ENCODE assay signal across 32 cellular contexts in genomic region chrX:35006361-35006760, GRCh38.
"Had no signal": no experiment of that assay in that cellular context is flagged by ENCODE, and none has a peak within 500 bp of the region (broad histone marks: within the 10 kb centered on the region; RNA-seq: fewer than 3 reads in every experiment).

No MANE protein-coding gene starts in this region.

- H3K9me3 ChIP-seq: adrenal gland, colonic mucosa, heart left ventricle had no signal

- H3K4me1 Mint-ChIP-seq: activated B cell treated with CpG ODN at 0.5 μM for 24 hours; activated T-helper 17 cell treated with anti-CD3 and anti-CD28 coated beads, Interleukin-2, amount 50 U/mL, for 72 hours; brain; T-cell had no signal

- H3K4me3 Mint-ChIP-seq: activated B cell treated with CpG ODN at 0.5 μM for 24 hours; activated CD8-positive, alpha-beta T cell treated with anti-CD3 and anti-CD28 coated beads for 36 hours; activated naive CD8-positive, alpha-beta T cell; activated T-cell treated with anti-CD3 and anti-CD28 coated beads, Interleukin-2, amount 50 U/mL, for 4 hours; activated T-helper 17 cell treated with anti-CD3 and anti-CD28 coated beads, Interleukin-2, amount 50 U/mL, for 72 hours; brain; T-cell; T-helper 1 cell treated with Interleukin-12 subunit alpha and Interleukin-12 subunit beta and Interleukin-4 antibody, amounts not matched to agents 30 μg/mL and 1 μg/mL, for 36 hours had no signal

- H3K4me1 ChIP-seq: adrenal gland, breast epithelium, colonic mucosa, heart left ventricle had no signal

- ATAC-seq: activated CD4-positive, CD25-positive, alpha-beta regulatory T cell treated with anti-CD3 and anti-CD28 coated beads, Interleukin-2, amount 50 U/mL, for 24 hours; activated CD8-positive, alpha-beta T cell treated with anti-CD3 and anti-CD28 coated beads for 36 hours; activated T-cell treated with anti-CD3 and anti-CD28 coated beads, Interleukin-2, amount 50 U/mL, for 4 hours; activated T-helper 17 cell treated with anti-CD3 and anti-CD28 coated beads, Interleukin-2, amount 50 U/mL, for 72 hours; esophagus mucosa; heart left ventricle; T-cell had no signal

- H3K27me3 ChIP-seq: adrenal gland, cardiac muscle cell, colonic mucosa, heart left ventricle had no signal

- H3K9me3 Mint-ChIP-seq: activated T-cell treated with anti-CD3 and anti-CD28 coated beads, Interleukin-2, amount 50 U/mL, for 4 hours; activated T-helper 17 cell treated with anti-CD3 and anti-CD28 coated beads, Interleukin-2, amount 50 U/mL, for 72 hours; T-helper 1 cell treated with Interleukin-12 subunit alpha and Interleukin-12 subunit beta and Interleukin-4 antibody, amounts not matched to agents 30 μg/mL and 1 μg/mL, for 36 hours had no signal

- H3K4me3 ChIP-seq: adrenal gland, breast epithelium, cardiac muscle cell, colonic mucosa, heart left ventricle had no signal

- H3K27ac ChIP-seq: adrenal gland, breast epithelium, cardiac muscle cell, colonic mucosa, heart left ventricle, WERI-Rb-1 had no signal

- H3K27ac Mint-ChIP-seq: activated B cell treated with CpG ODN at 0.5 μM for 24 hours; activated CD8-positive, alpha-beta T cell treated with anti-CD3 and anti-CD28 coated beads for 36 hours; activated naive CD8-positive, alpha-beta T cell; activated T-helper 17 cell treated with anti-CD3 and anti-CD28 coated beads, Interleukin-2, amount 50 U/mL, for 72 hours; brain; T-cell; T-helper 1 cell treated with Interleukin-12 subunit alpha and Interleukin-12 subunit beta and Interleukin-4 antibody, amounts not matched to agents 30 μg/mL and 1 μg/mL, for 36 hours had no signal

- H3K36me3 Mint-ChIP-seq: activated naive CD8-positive, alpha-beta T cell; brain; T-cell had no signal

- H3K27me3 Mint-ChIP-seq: activated B cell treated with CpG ODN at 0.5 μM for 24 hours; activated CD8-positive, alpha-beta T cell treated with anti-CD3 and anti-CD28 coated beads for 36 hours; activated naive CD8-positive, alpha-beta T cell; activated T-helper 17 cell treated with anti-CD3 and anti-CD28 coated beads, Interleukin-2, amount 50 U/mL, for 72 hours; brain; T-cell had no signal

- DNase-seq: activated B cell treated with CpG ODN at 0.5 μM for 24 hours; activated CD4-positive, alpha-beta T cell treated with anti-CD3 and anti-CD28 coated beads for 48 hours; activated CD4-positive, alpha-beta T cell treated with anti-CD3 and anti-CD28 coated beads, Interleukin-2, amount 50 U/mL, for 1 hour; activated CD4-positive, alpha-beta T cell treated with anti-CD3 and anti-CD28 coated beads, Interleukin-2, amount 50 U/mL, for 48 hours; activated CD8-positive, alpha-beta memory T cell treated with anti-CD3 and anti-CD28 coated beads for 24 hours; activated CD8-positive, alpha-beta T cell treated with anti-CD3 and anti-CD28 coated beads for 36 hours; activated effector memory CD4-positive, alpha-beta T cell treated with Interleukin-2 at 50 U/mL for 16 hours; activated gamma-delta T cell treated with Interleukin-2 at 50 U/mL for 16 hours; activated naive CD4-positive, alpha-beta T cell treated with anti-CD3 and anti-CD28 coated beads, Interleukin-2, amount 50 U/mL, for 16 hours; activated naive CD4-positive, alpha-beta T cell treated with Interleukin-2 at 50 U/mL for 16 hours; activated T-cell treated with anti-CD3 and anti-CD28 coated beads, Interleukin-2, amount 50 U/mL, for 4 hours; adrenal gland; amygdala; aorta; central memory CD4-positive, alpha-beta T cell; cerebellar nuclear complex; colonic mucosa; effector CD8-positive, alpha-beta T cell; heart left ventricle; T-cell; T1000; WERI-Rb-1 had no signal

- H3K36me3 ChIP-seq: adrenal gland, breast epithelium, cardiac muscle cell, colonic mucosa, heart left ventricle, WERI-Rb-1 had no signal

- FAIRE-seq: endometrium, endothelial cell of umbilical vein had no signal
